Comparison of ENCODE assay signal across 31 cellular contexts in genomic region chr7:124698964-124699363, GRCh38.
"Had no signal": no experiment of that assay in that cellular context is flagged by ENCODE, and none has a peak within 500 bp of the region (broad histone marks: within the 10 kb centered on the region; RNA-seq: fewer than 3 reads in every experiment).

No MANE protein-coding gene starts in this region.

- H3K27me3 Mint-ChIP-seq: activated CD4-positive, alpha-beta memory T cell treated with anti-CD3 and anti-CD28 coated beads for 36 hours; activated CD4-positive, alpha-beta T cell treated with anti-CD3 and anti-CD28 coated beads, Interleukin-2, amount 10 ng/mL, durations not matched to agents 24 days and 14 days; activated naive CD4-positive, alpha-beta T cell treated with anti-CD3 and anti-CD28 coated beads, Interleukin-2, amount 50 U/mL, for 24 hours; activated naive CD8-positive, alpha-beta T cell treated with anti-CD3 and anti-CD28 coated beads, Interleukin-2, amount 50 U/mL, for 24 hours; activated T-helper 17 cell treated with anti-CD3 and anti-CD28 coated beads, Interleukin-2, amount 50 U/mL, for 72 hours; stimulated activated naive CD8-positive, alpha-beta T cell treated with anti-CD3 and anti-CD28 coated beads, Interleukin-15, Interleukin-2, amounts not matched to agents 100 ng/mL and 50 ng/mL, for 24 hours had no signal

- H3K36me3 ChIP-seq: esophagus squamous epithelium, sigmoid colon, thoracic aorta, upper lobe of right lung had no signal

- H3K9me3 ChIP-seq: esophagus squamous epithelium, psoas muscle, sigmoid colon, thoracic aorta, upper lobe of right lung had no signal

- DNase-seq: activated CD4-positive, alpha-beta memory T cell treated with anti-CD3 and anti-CD28 coated beads for 36 hours; activated CD4-positive, alpha-beta T cell treated with anti-CD3 and anti-CD28 coated beads, Interleukin-2, amount 10 ng/mL, durations not matched to agents 24 days and 14 days; activated CD4-positive, CD25-positive, alpha-beta regulatory T cell treated with anti-CD3 and anti-CD28 coated beads, Interleukin-2, amount 50 U/mL, for 72 hours; activated CD8-positive, alpha-beta memory T cell treated with anti-CD3 and anti-CD28 coated beads, Interleukin-2, amount 50 U/mL, for 48 hours; activated naive CD8-positive, alpha-beta T cell treated with anti-CD3 and anti-CD28 coated beads, Interleukin-2, amount 50 U/mL, for 24 hours; activated T-cell treated with anti-CD3 and anti-CD28 coated beads, Interleukin-2, amount 50 U/mL, for 4 hours; amygdala; central memory CD4-positive, alpha-beta T cell; effector CD8-positive, alpha-beta T cell; esophagus squamous epithelium; glutamatergic neuron; kidney; left colon; naive thymus-derived CD8-positive, alpha-beta T cell; nucleus accumbens; psoas muscle; sigmoid colon; small intestine; stimulated activated CD4-positive, alpha-beta T cell treated with anti-CD3 and anti-CD28 coated beads, Interleukin-4, amount 100 ng/mL, for 24 hours; T-helper 9 cell; upper lobe of right lung had no signal

- H3K9me3 Mint-ChIP-seq: activated CD4-positive, alpha-beta T cell treated with anti-CD3 and anti-CD28 coated beads, Interleukin-2, amount 10 ng/mL, durations not matched to agents 24 days and 14 days; activated naive CD4-positive, alpha-beta T cell treated with anti-CD3 and anti-CD28 coated beads, Interleukin-2, amount 50 U/mL, for 24 hours had no signal

- H3K36me3 Mint-ChIP-seq: activated CD4-positive, alpha-beta memory T cell treated with anti-CD3 and anti-CD28 coated beads for 36 hours; activated naive CD4-positive, alpha-beta T cell treated with anti-CD3 and anti-CD28 coated beads, Interleukin-2, amount 50 U/mL, for 24 hours; naive thymus-derived CD8-positive, alpha-beta T cell; stimulated activated effector memory CD8-positive, alpha-beta T cell treated with anti-CD3 and anti-CD28 coated beads, Interleukin-12 subunit alpha, Interleukin-12 subunit beta, amount 100 ng/mL, for 72 hours had no signal

- H3K79me2 ChIP-seq: parathyroid adenoma had no signal

- H3K4me1 Mint-ChIP-seq: activated CD4-positive, alpha-beta T cell treated with anti-CD3 and anti-CD28 coated beads, Interleukin-2, amount 10 ng/mL, durations not matched to agents 24 days and 14 days; activated naive CD4-positive, alpha-beta T cell treated with anti-CD3 and anti-CD28 coated beads, Interleukin-2, amount 50 U/mL, for 24 hours; activated naive CD8-positive, alpha-beta T cell treated with anti-CD3 and anti-CD28 coated beads, Interleukin-2, amount 50 U/mL, for 24 hours; activated T-helper 17 cell treated with anti-CD3 and anti-CD28 coated beads, Interleukin-2, amount 50 U/mL, for 72 hours; naive thymus-derived CD8-positive, alpha-beta T cell; stimulated activated effector memory CD8-positive, alpha-beta T cell treated with anti-CD3 and anti-CD28 coated beads, Interleukin-12 subunit alpha, Interleukin-12 subunit beta, amount 100 ng/mL, for 72 hours had no signal

- H3K4me3 ChIP-seq: esophagus squamous epithelium, psoas muscle, sigmoid colon, thoracic aorta, upper lobe of right lung had no signal

- H3K27ac Mint-ChIP-seq: activated CD4-positive, alpha-beta memory T cell treated with anti-CD3 and anti-CD28 coated beads for 36 hours; activated CD4-positive, alpha-beta T cell treated with anti-CD3 and anti-CD28 coated beads, Interleukin-2, amount 10 ng/mL, durations not matched to agents 24 days and 14 days; activated naive CD4-positive, alpha-beta T cell treated with anti-CD3 and anti-CD28 coated beads, Interleukin-2, amount 50 U/mL, for 24 hours; activated naive CD8-positive, alpha-beta T cell treated with anti-CD3 and anti-CD28 coated beads, Interleukin-2, amount 50 U/mL, for 24 hours; activated T-helper 17 cell treated with anti-CD3 and anti-CD28 coated beads, Interleukin-2, amount 50 U/mL, for 72 hours; naive thymus-derived CD8-positive, alpha-beta T cell; stimulated activated effector memory CD8-positive, alpha-beta T cell treated with anti-CD3 and anti-CD28 coated beads, Interleukin-12 subunit alpha, Interleukin-12 subunit beta, amount 100 ng/mL, for 72 hours; stimulated activated naive CD8-positive, alpha-beta T cell treated with anti-CD3 and anti-CD28 coated beads, Interleukin-15, Interleukin-2, amounts not matched to agents 100 ng/mL and 50 ng/mL, for 24 hours had no signal

- H3K27ac ChIP-seq: epithelial cell of prostate, esophagus squamous epithelium, parathyroid adenoma, psoas muscle, sigmoid colon, thoracic aorta, upper lobe of right lung had no signal

- H3K4me1 ChIP-seq: esophagus squamous epithelium, parathyroid adenoma, psoas muscle, sigmoid colon, upper lobe of right lung had no signal

- H3K4me3 Mint-ChIP-seq: activated CD4-positive, alpha-beta memory T cell treated with anti-CD3 and anti-CD28 coated beads for 36 hours; activated CD4-positive, alpha-beta T cell treated with anti-CD3 and anti-CD28 coated beads, Interleukin-2, amount 10 ng/mL, durations not matched to agents 24 days and 14 days; activated naive CD4-positive, alpha-beta T cell treated with anti-CD3 and anti-CD28 coated beads, Interleukin-2, amount 50 U/mL, for 24 hours; activated naive CD8-positive, alpha-beta T cell treated with anti-CD3 and anti-CD28 coated beads, Interleukin-2, amount 50 U/mL, for 24 hours; activated T-cell treated with anti-CD3 and anti-CD28 coated beads, Interleukin-2, amount 50 U/mL, for 4 hours; activated T-helper 17 cell treated with anti-CD3 and anti-CD28 coated beads, Interleukin-2, amount 50 U/mL, for 72 hours; naive thymus-derived CD8-positive, alpha-beta T cell; neural crest cell; stimulated activated effector memory CD8-positive, alpha-beta T cell treated with anti-CD3 and anti-CD28 coated beads, Interleukin-12 subunit alpha, Interleukin-12 subunit beta, amount 100 ng/mL, for 72 hours; stimulated activated naive CD8-positive, alpha-beta T cell treated with anti-CD3 and anti-CD28 coated beads, Interleukin-15, Interleukin-2, amounts not matched to agents 100 ng/mL and 50 ng/mL, for 24 hours had no signal

- H3K9ac ChIP-seq: parathyroid adenoma had no signal

- FAIRE-seq: endometrium, frontal cortex, kidney, small intestine had no signal

- H3K27me3 ChIP-seq: esophagus squamous epithelium, sigmoid colon, upper lobe of right lung had no signal

- ATAC-seq: activated naive CD8-positive, alpha-beta T cell treated with anti-CD3 and anti-CD28 coated beads, Interleukin-2, amount 50 U/mL, for 24 hours; activated T-cell treated with anti-CD3 and anti-CD28 coated beads, Interleukin-2, amount 50 U/mL, for 4 hours; activated T-helper 17 cell treated with anti-CD3 and anti-CD28 coated beads, Interleukin-2, amount 50 U/mL, for 72 hours; left colon; naive thymus-derived CD8-positive, alpha-beta T cell; psoas muscle; stimulated activated effector memory CD8-positive, alpha-beta T cell treated with anti-CD3 and anti-CD28 coated beads, Interleukin-12 subunit alpha, Interleukin-12 subunit beta, amount 100 ng/mL, for 72 hours; upper lobe of right lung had no signal

- H2AFZ ChIP-seq: parathyroid adenoma had no signal
